ENCODE assay signal across 27 cellular contexts in the genomic region with DNA sequence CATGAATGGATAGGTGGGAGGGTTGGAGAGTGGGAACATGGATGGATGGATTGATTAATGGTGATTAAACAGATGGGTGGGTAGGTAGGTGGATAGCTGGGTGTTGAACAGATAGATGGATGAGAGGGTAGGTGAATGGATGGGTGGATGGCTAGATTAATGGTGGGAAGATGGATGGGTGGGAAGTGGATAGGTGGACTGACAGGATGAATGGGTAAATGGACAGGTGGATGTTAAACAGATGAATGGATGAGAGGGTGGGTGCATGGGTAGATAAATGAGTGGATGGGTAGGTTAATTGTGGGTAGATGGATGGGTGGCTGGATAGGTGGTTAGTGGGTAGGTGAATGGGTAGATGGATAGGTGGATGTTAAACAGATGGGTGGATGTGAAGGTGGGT.
"Had no signal": no experiment of that assay in that cellular context is flagged by ENCODE, and none has a peak within 500 bp of the region (broad histone marks: within the 10 kb centered on the region; RNA-seq: fewer than 3 reads in every experiment).

No MANE protein-coding gene starts in this region.

- H3K27ac ChIP-seq: neutrophil, pancreas, prostate gland, right atrium auricular region, sigmoid colon, thoracic aorta, thyroid gland, tibial nerve, upper lobe of right lung, vagina had no signal

- H3K27ac Mint-ChIP-seq: naive thymus-derived CD4-positive, alpha-beta T cell; natural killer cell treated with Interleukin-12 subunit alpha and Interleukin-12 subunit beta and Interleukin-15 and Interleukin-18, amount 100 ng/mL, for 72 hours; nephron progenitor cell; stimulated activated effector memory CD8-positive, alpha-beta T cell treated with anti-CD3 and anti-CD28 coated beads, Interleukin-12 subunit alpha, Interleukin-12 subunit beta, amount 100 ng/mL, for 72 hours; stimulated activated naive B cell treated with anti-CD40 and anti-IgM and Interleukin-4, amounts not matched to agents 10 μg/mL and 1 μg/mL and 100 μg/mL, for 72 hours; stimulated activated naive CD8-positive, alpha-beta T cell treated with anti-CD3 and anti-CD28 coated beads, Interleukin-15, Interleukin-2, amounts not matched to agents 100 ng/mL and 50 ng/mL, for 24 hours; type B pancreatic cell had no signal

- H3K4me1 ChIP-seq: prostate gland, right atrium auricular region, sigmoid colon, tibial nerve, upper lobe of right lung, vagina had no signal

- H3K9me3 ChIP-seq: neutrophil, pancreas, prostate gland, right atrium auricular region, sigmoid colon, stomach, thoracic aorta, thyroid gland, upper lobe of right lung, vagina had no signal

- DNase-seq: naive thymus-derived CD4-positive, alpha-beta T cell; nephron progenitor cell; nucleus accumbens; pancreas; retina; sigmoid colon; small intestine; stimulated activated CD4-positive, alpha-beta T cell treated with anti-CD3 and anti-CD28 coated beads, Interleukin-15, amount 100 ng/mL, for 24 hours; stimulated activated CD4-positive, alpha-beta T cell treated with anti-CD3 and anti-CD28 coated beads, Interleukin-2, amount 100 ng/mL, for 24 hours; stimulated activated CD4-positive, alpha-beta T cell treated with anti-CD3 and anti-CD28 coated beads, Interleukin-2, amount 100 ng/mL, for 48 hours; stimulated activated CD4-positive, alpha-beta T cell treated with anti-CD3 and anti-CD28 coated beads, Interleukin-4, amount 100 ng/mL, for 24 hours; stimulated activated naive B cell treated with anti-CD40 and anti-IgM and Interleukin-4, amounts not matched to agents 10 μg/mL and 1 μg/mL and 100 μg/mL, for 72 hours; stimulated activated naive CD4-positive, alpha-beta T cell treated with Interleukin-2 at 50 U/mL for 16 hours; thyroid gland; upper lobe of right lung had no signal

- H3K4me3 ChIP-seq: pancreas, prostate gland, right atrium auricular region, sigmoid colon, stomach, thoracic aorta, thyroid gland, tibial nerve, upper lobe of right lung, vagina had no signal

- H3K36me3 Mint-ChIP-seq: naive thymus-derived CD4-positive, alpha-beta T cell; natural killer cell treated with Interleukin-12 subunit alpha and Interleukin-12 subunit beta and Interleukin-15 and Interleukin-18, amount 100 ng/mL, for 72 hours; stimulated activated effector memory CD8-positive, alpha-beta T cell treated with anti-CD3 and anti-CD28 coated beads, Interleukin-12 subunit alpha, Interleukin-12 subunit beta, amount 100 ng/mL, for 72 hours; stimulated activated naive B cell treated with anti-CD40 and anti-IgM and Interleukin-4, amounts not matched to agents 10 μg/mL and 1 μg/mL and 100 μg/mL, for 72 hours; type B pancreatic cell had no signal

- H3K4me3 Mint-ChIP-seq: naive thymus-derived CD4-positive, alpha-beta T cell; natural killer cell treated with Interleukin-12 subunit alpha and Interleukin-12 subunit beta and Interleukin-15 and Interleukin-18, amount 100 ng/mL, for 72 hours; nephron progenitor cell; neural crest cell; stimulated activated effector memory CD8-positive, alpha-beta T cell treated with anti-CD3 and anti-CD28 coated beads, Interleukin-12 subunit alpha, Interleukin-12 subunit beta, amount 100 ng/mL, for 72 hours; stimulated activated naive B cell treated with anti-CD40 and anti-IgM and Interleukin-4, amounts not matched to agents 10 μg/mL and 1 μg/mL and 100 μg/mL, for 72 hours; stimulated activated naive CD8-positive, alpha-beta T cell treated with anti-CD3 and anti-CD28 coated beads, Interleukin-15, Interleukin-2, amounts not matched to agents 100 ng/mL and 50 ng/mL, for 24 hours; type B pancreatic cell had no signal

- H3K4me1 Mint-ChIP-seq: naive thymus-derived CD4-positive, alpha-beta T cell; stimulated activated effector memory CD8-positive, alpha-beta T cell treated with anti-CD3 and anti-CD28 coated beads, Interleukin-12 subunit alpha, Interleukin-12 subunit beta, amount 100 ng/mL, for 72 hours; stimulated activated naive B cell treated with anti-CD40 and anti-IgM and Interleukin-4, amounts not matched to agents 10 μg/mL and 1 μg/mL and 100 μg/mL, for 72 hours had no signal

- H3K36me3 ChIP-seq: neutrophil, pancreas, prostate gland, right atrium auricular region, sigmoid colon, stomach, thoracic aorta, thyroid gland, tibial nerve, upper lobe of right lung, vagina had no signal

- FAIRE-seq: pancreas, small intestine had no signal

- H3K9me3 Mint-ChIP-seq: neural crest cell; stimulated activated naive CD8-positive, alpha-beta T cell treated with anti-CD3 and anti-CD28 coated beads, Interleukin-15, Interleukin-2, amounts not matched to agents 100 ng/mL and 50 ng/mL, for 24 hours; type B pancreatic cell had no signal

- ATAC-seq: naive thymus-derived CD4-positive, alpha-beta T cell; natural killer cell treated with Interleukin-12 subunit alpha and Interleukin-12 subunit beta and Interleukin-15 and Interleukin-18, amount 100 ng/mL, for 72 hours; stimulated activated effector memory CD8-positive, alpha-beta T cell treated with anti-CD3 and anti-CD28 coated beads, Interleukin-12 subunit alpha, Interleukin-12 subunit beta, amount 100 ng/mL, for 72 hours; stimulated activated naive B cell treated with anti-CD40 and anti-IgM and Interleukin-4, amounts not matched to agents 10 μg/mL and 1 μg/mL and 100 μg/mL, for 72 hours; upper lobe of right lung had no signal

- H3K27me3 ChIP-seq: pancreas, right atrium auricular region, sigmoid colon, stomach, thyroid gland, tibial nerve, upper lobe of right lung, vagina had no signal
